Comparison of ENCODE assay signal across 29 cellular contexts in genomic region chr10:49134327-49134726, GRCh38. TPM values are rescaled to one million over a fixed set of nuclear protein-coding genes. Genes with fewer than 3 reads are reported as not detected.
"Had no signal": no experiment of that assay in that cellular context is flagged by ENCODE, and none has a peak within 500 bp of the region (broad histone marks: within the 10 kb centered on the region; RNA-seq: fewer than 3 reads in every experiment).

No MANE protein-coding gene starts in this region.

- H3K27me3 ChIP-seq: hepatocyte, right lobe of liver, thyroid gland, upper lobe of right lung had no signal

- H3K4me2 ChIP-seq: hepatocyte had no signal

- H3K4me1 ChIP-seq: right lobe of liver had no signal

- H3K4me3 ChIP-seq: hepatocyte, right lobe of liver, skin epidermis, thyroid gland, upper lobe of right lung had no signal

- H3K27ac Mint-ChIP-seq: activated CD8-positive, alpha-beta T cell treated with anti-CD3 and anti-CD28 coated beads, Interleukin-2, amount 10 ng/mL, durations not matched to agents 7 days and 5 days; activated T-helper 2 cell treated with anti-CD3 and anti-CD28 coated beads, Interferon-gamma antibody, Interleukin-2, Interleukin-4, amounts not matched to agents 10 μg/mL and 5 μg/mL and 100 μg/mL, durations not matched to agents 14 hours and 24 hours and 36 hours; stimulated activated naive CD8-positive, alpha-beta T cell treated with anti-CD3 and anti-CD28 coated beads, Interleukin-15, Interleukin-2, amounts not matched to agents 100 ng/mL and 50 ng/mL, for 24 hours; T-helper 2 cell treated with Interferon-gamma antibody and Interleukin-4, amounts not matched to agents 5 μg/mL and 100 μg/mL, for 36 hours had no signal

- H3K36me3 Mint-ChIP-seq: activated naive CD8-positive, alpha-beta T cell treated with anti-CD3 and anti-CD28 coated beads for 36 hours had no signal

- H2AFZ ChIP-seq: hepatocyte had no signal

- H3K4me1 Mint-ChIP-seq: activated naive CD8-positive, alpha-beta T cell treated with anti-CD3 and anti-CD28 coated beads for 36 hours had no signal

- H3K27ac ChIP-seq: hepatocyte, right lobe of liver, skin epidermis, thyroid gland, upper lobe of right lung, WERI-Rb-1 had no signal

- H3K79me2 ChIP-seq: hepatocyte had no signal

- H3K4me3 Mint-ChIP-seq: activated CD8-positive, alpha-beta T cell treated with anti-CD3 and anti-CD28 coated beads, Interleukin-2, amount 10 ng/mL, durations not matched to agents 7 days and 5 days; activated naive CD8-positive, alpha-beta T cell treated with anti-CD3 and anti-CD28 coated beads for 36 hours; activated T-cell treated with anti-CD3 and anti-CD28 coated beads, Interleukin-2, amount 50 U/mL, for 4 hours; stimulated activated naive CD8-positive, alpha-beta T cell treated with anti-CD3 and anti-CD28 coated beads, Interleukin-15, Interleukin-2, amounts not matched to agents 100 ng/mL and 50 ng/mL, for 24 hours; T-helper 2 cell treated with Interferon-gamma antibody and Interleukin-4, amounts not matched to agents 5 μg/mL and 100 μg/mL, for 36 hours had no signal

- DNase-seq: activated CD4-positive, alpha-beta T cell treated with anti-CD3 and anti-CD28 coated beads for 1 hour; activated CD4-positive, alpha-beta T cell treated with anti-CD3 and anti-CD28 coated beads, Interleukin-2, amount 50 U/mL, for 1 hour; activated CD8-positive, alpha-beta memory T cell treated with anti-CD3 and anti-CD28 coated beads, Interleukin-2, amount 50 U/mL, for 4 hours; activated CD8-positive, alpha-beta T cell treated with anti-CD3 and anti-CD28 coated beads, Interleukin-2, amount 10 ng/mL, durations not matched to agents 7 days and 5 days; activated naive CD4-positive, alpha-beta T cell treated with Interleukin-2 at 50 U/mL for 16 hours; activated naive CD8-positive, alpha-beta T cell treated with anti-CD3 and anti-CD28 coated beads for 36 hours; activated T-cell treated with anti-CD3 and anti-CD28 coated beads, Interleukin-2, amount 50 U/mL, for 4 hours; central memory CD4-positive, alpha-beta T cell; effector memory CD4-positive, alpha-beta T cell; foreskin melanocyte; glutamatergic neuron; left ventricle myocardium superior; occipital lobe; posterior cingulate gyrus; right lobe of liver; stimulated activated CD4-positive, alpha-beta T cell treated with anti-CD3 and anti-CD28 coated beads, Interleukin-1b, Interleukin-23, amount 100 ng/mL, for 48 hours; substantia nigra; thyroid gland; upper lobe of right lung; WERI-Rb-1 had no signal

- H3K9me3 ChIP-seq: right lobe of liver, thyroid gland, upper lobe of right lung had no signal

- H3K36me3 ChIP-seq: right lobe of liver, thyroid gland, upper lobe of right lung, WERI-Rb-1 had no signal

RNA-seq across cellular contexts. Expression of gene FAM170B, which starts 0.5 kb away (rescaled TPM):
- total RNA-seq: activated CD8-positive, alpha-beta T cell treated with anti-CD3 and anti-CD28 coated beads, Interleukin-2, amount 10 ng/mL, durations not matched to agents 7 days and 5 days; activated naive CD8-positive, alpha-beta T cell treated with anti-CD3 and anti-CD28 coated beads for 36 hours; activated T-cell treated with anti-CD3 and anti-CD28 coated beads, Interleukin-2, amount 50 U/mL, for 4 hours; activated T-helper 2 cell treated with anti-CD3 and anti-CD28 coated beads, Interferon-gamma antibody, Interleukin-2, Interleukin-4, amounts not matched to agents 10 μg/mL and 5 μg/mL and 100 μg/mL, durations not matched to agents 14 hours and 24 hours and 36 hours; astrocyte; dermis microvascular lymphatic vessel endothelial cell; esophagus mucosa; hepatocyte; left ventricle myocardium superior; occipital lobe; right lobe of liver; thyroid gland; upper lobe of right lung had no signal
- polyA plus RNA-seq: hepatocyte, neural cell had no signal

RNA-seq across cellular contexts. Expression of gene VSTM4, which starts 19.0 kb away (rescaled TPM):
- total RNA-seq: activated CD8-positive, alpha-beta T cell treated with anti-CD3 and anti-CD28 coated beads, Interleukin-2, amount 10 ng/mL, durations not matched to agents 7 days and 5 days; activated naive CD8-positive, alpha-beta T cell treated with anti-CD3 and anti-CD28 coated beads for 36 hours had no signal

RNA-seq across cellular contexts. Expression of gene TMEM273, which starts 53.9 kb away (rescaled TPM):
- total RNA-seq: astrocyte had no signal
- polyA plus RNA-seq: hepatocyte, neural cell had no signal
